16 cellular contexts compared by ENCODE assay signal in genomic region chr11:198236-198806, GRCh38. TPM values are rescaled to one million over a fixed set of nuclear protein-coding genes. Genes with fewer than 3 reads are reported as not detected.
DNase-seq lines count a peak whose midpoint lies in the region; ATAC-seq and TF ChIP-seq lines count a peak whose summit lies in the region.
"Had no signal": no experiment of that assay in that cellular context is flagged by ENCODE, and none has a peak within 500 bp of the region (broad histone marks: within the 10 kb centered on the region; RNA-seq: fewer than 3 reads in every experiment).

No MANE protein-coding gene starts in this region.

- no peak overlapping the region for H3K4me3 Mint-ChIP-seq in activated T-cell treated with anti-CD3 and anti-CD28 coated beads, Interleukin-2, amount 50 U/mL, for 72 hours
- H3K4me3 Mint-ChIP-seq in activated T-cell treated with anti-CD3 and anti-CD28 coated beads, Interleukin-2, amount 50 U/mL, for 4 hours: no peak overlapping the region

- H3K4me3 ChIP-seq in coronary artery: no peak overlapping the region
- H3K4me3 ChIP-seq: smooth muscle cell had no signal

- H3K27ac ChIP-seq in coronary artery: no peak overlapping the region

- H3K27me3 Mint-ChIP-seq in activated T-cell treated with anti-CD3 and anti-CD28 coated beads, Interleukin-2, amount 50 U/mL, for 72 hours (ENCODE audit: low read depth): no peaks in the 10 kb centered on the region
- no peaks in the 10 kb centered on the region for H3K27me3 Mint-ChIP-seq in activated T-cell treated with anti-CD3 and anti-CD28 coated beads, Interleukin-2, amount 50 U/mL, for 4 hours (ENCODE audit: low read depth)

- no peak for TF ChIP-seq CTCF in coronary artery (IDR thresholded peaks at IDR 0.05)

- intact Hi-C loops in sciatic nerve (cut with DNase I): no loop called here

- DNase-seq in activated T-cell treated with anti-CD3 and anti-CD28 coated beads, Interleukin-2, amount 50 U/mL, for 72 hours: no peak
- DNase-seq in activated T-cell treated with anti-CD3 and anti-CD28 coated beads, Interleukin-2, amount 50 U/mL, for 4 hours: no peak
- DNase-seq in coronary artery (ENCODE audit: low spot score): peak; percentile 67
- DNase-seq in sciatic nerve (ENCODE audit: low spot score): peak; percentile 54
- no peak for DNase-seq in medulla oblongata (ENCODE audit: extremely low spot score)
- DNase-seq: foreskin melanocyte, KG1, midbrain, NCI-H1105, NCI-H2171, nucleus accumbens had no signal

- peak overlapping the region; percentile 12 for H3K27ac Mint-ChIP-seq in activated T-cell treated with anti-CD3 and anti-CD28 coated beads, Interleukin-2, amount 50 U/mL, for 72 hours

- ATAC-seq in activated T-cell treated with anti-CD3 and anti-CD28 coated beads, Interleukin-2, amount 50 U/mL, for 72 hours (replicated peaks in 1 of 2): no peak
- ATAC-seq in activated T-cell treated with anti-CD3 and anti-CD28 coated beads, Interleukin-2, amount 50 U/mL, for 4 hours: no peak
- ATAC-seq in sciatic nerve (no peak), HG03045 (IDR thresholded peaks at IDR 0.05; ENCODE audit: unreplicated experiment) (no peak)

- no peaks in the 10 kb centered on the region for H3K36me3 Mint-ChIP-seq in activated T-cell treated with anti-CD3 and anti-CD28 coated beads, Interleukin-2, amount 50 U/mL, for 72 hours (ENCODE audit: insufficient read depth in 2 of 2)
- H3K36me3 Mint-ChIP-seq in activated T-cell treated with anti-CD3 and anti-CD28 coated beads, Interleukin-2, amount 50 U/mL, for 4 hours (ENCODE audit: insufficient read depth): peaks cover 1% of the 10 kb centered on the region

- H3K4me1 Mint-ChIP-seq in activated T-cell treated with anti-CD3 and anti-CD28 coated beads, Interleukin-2, amount 50 U/mL, for 72 hours (ENCODE audit: low read depth): peaks cover 23% of the 10 kb centered on the region
- H3K4me1 Mint-ChIP-seq in activated T-cell treated with anti-CD3 and anti-CD28 coated beads, Interleukin-2, amount 50 U/mL, for 4 hours (ENCODE audit: low read depth): peaks cover 22% of the 10 kb centered on the region

- no peaks in the 10 kb centered on the region for H3K9me3 Mint-ChIP-seq in activated T-cell treated with anti-CD3 and anti-CD28 coated beads, Interleukin-2, amount 50 U/mL, for 72 hours
- no peaks in the 10 kb centered on the region for H3K9me3 Mint-ChIP-seq in activated T-cell treated with anti-CD3 and anti-CD28 coated beads, Interleukin-2, amount 50 U/mL, for 4 hours

RNA-seq across cellular contexts. Expression of gene SCGB1C1, which starts 5.4 kb away (rescaled TPM):
- total RNA-seq in activated T-cell treated with anti-CD3 and anti-CD28 coated beads, Interleukin-2, amount 50 U/mL, for 72 hours: not detected
- total RNA-seq in activated T-cell treated with anti-CD3 and anti-CD28 coated beads, Interleukin-2, amount 50 U/mL, for 4 hours: not detected
- not detected for total RNA-seq in sciatic nerve
- total RNA-seq: bronchial epithelial cell; G401; smooth muscle cell; T-helper 2 cell treated with Interferon-gamma antibody and Interleukin-4, amounts not matched to agents 100 ng/mL and 5 ng/mL, for 36 hours had no signal

RNA-seq across cellular contexts. Expression of gene BET1L, which starts 8.9 kb away (rescaled TPM):
- 10 to 100 TPM; 64.6 to 76.8 TPM for total RNA-seq in activated T-cell treated with anti-CD3 and anti-CD28 coated beads, Interleukin-2, amount 50 U/mL, for 72 hours
- total RNA-seq in activated T-cell treated with anti-CD3 and anti-CD28 coated beads, Interleukin-2, amount 50 U/mL, for 4 hours: 10 to 100 TPM; 41.1 to 46.1 (median 42.6) TPM
- total RNA-seq in sciatic nerve: 48.1 TPM

RNA-seq across cellular contexts. Expression of gene RIC8A, which starts 9.2 kb away (rescaled TPM):
- 100 to 1,000 TPM; 118 to 134 TPM for total RNA-seq in activated T-cell treated with anti-CD3 and anti-CD28 coated beads, Interleukin-2, amount 50 U/mL, for 72 hours
- total RNA-seq in activated T-cell treated with anti-CD3 and anti-CD28 coated beads, Interleukin-2, amount 50 U/mL, for 4 hours: 100 to 1,000 TPM; 145 to 152 (median 151) TPM
- total RNA-seq in sciatic nerve: 74.7 TPM

RNA-seq across cellular contexts. Expression of gene SIRT3, which starts 37.8 kb away (rescaled TPM):
- 10 to 100 TPM; 36.5 to 39.0 TPM for total RNA-seq in activated T-cell treated with anti-CD3 and anti-CD28 coated beads, Interleukin-2, amount 50 U/mL, for 72 hours
- total RNA-seq in activated T-cell treated with anti-CD3 and anti-CD28 coated beads, Interleukin-2, amount 50 U/mL, for 4 hours: 10 to 100 TPM in 1 of 3 donors, 1 to 10 TPM in 2; 7.0 to 12.6 (median 8.3) TPM
- total RNA-seq in sciatic nerve: 21.7 TPM

RNA-seq across cellular contexts. Expression of gene PSMD13, which starts 38.5 kb away (rescaled TPM):
- 100 to 1,000 TPM; 133 to 174 TPM for total RNA-seq in activated T-cell treated with anti-CD3 and anti-CD28 coated beads, Interleukin-2, amount 50 U/mL, for 72 hours
- total RNA-seq in activated T-cell treated with anti-CD3 and anti-CD28 coated beads, Interleukin-2, amount 50 U/mL, for 4 hours: 100 to 1,000 TPM; 348 to 399 (median 390) TPM
- total RNA-seq in sciatic nerve: 79.4 TPM

Comparison
In these comparisons a context has a peak if more than half of its experiments do, and no peak if none do; other contexts are left out.
1. DNase-seq: peak in coronary artery (single experiment) and sciatic nerve (single experiment); none in activated T-cell treated with anti-CD3 and anti-CD28 coated beads, Interleukin-2, amount 50 U/mL, for 72 hours (0 of 2), activated T-cell treated with anti-CD3 and anti-CD28 coated beads, Interleukin-2, amount 50 U/mL, for 4 hours (single experiment) and medulla oblongata (single experiment).